ENCODE assay signal across 9 cellular contexts in genomic region chr3:468172-468571, GRCh38.
A peak's percentile ranks its signal among the peaks of the same experiment; 100 is the strongest.
DNase-seq lines count a peak whose midpoint lies in the region; ATAC-seq and TF ChIP-seq lines count a peak whose summit lies in the region.
"Had no signal": no experiment of that assay in that cellular context is flagged by ENCODE, and none has a peak within 500 bp of the region (broad histone marks: within the 10 kb centered on the region; RNA-seq: fewer than 3 reads in every experiment).

No MANE protein-coding gene starts in this region.

- H4K20me1 ChIP-seq in H9 (ENCODE audit: control insufficient read depth, insufficient read depth, insufficient read length): no peaks in the 10 kb centered on the region

- H3K27me3 ChIP-seq in GM06990 (replicated peaks; ENCODE audit: control insufficient read depth, insufficient read depth, low read length) (no peaks in the 10 kb centered on the region), H9 (ENCODE audit: insufficient read depth, low read length) (no peaks in the 10 kb centered on the region), Panc1 (ENCODE audit: control insufficient read depth, insufficient read depth, low read length) (no peaks in the 10 kb centered on the region), left lung (no peaks in the 10 kb centered on the region)

- H3K4me1 ChIP-seq in H9 (ENCODE audit: insufficient read depth, low read length) (no peaks in the 10 kb centered on the region), Panc1 (ENCODE audit: control insufficient read depth, insufficient read depth, low read length) (no peaks in the 10 kb centered on the region), left lung (no peaks in the 10 kb centered on the region)

- intact Hi-C loops in Panc1 (cut with micrococcal nuclease; ENCODE audit: unreplicated experiment): no loop called here
- intact Hi-C loops in left lung (cut with DNase I): no loop called here

- H3K14ac ChIP-seq in H9 (ENCODE audit: insufficient read depth, low read length): no peak overlapping the region

- WGBS in H9 (ENCODE audit: extremely low coverage, insufficient read length, low lambda C conversion rate): no CpG with 5 or more reads among the region's 5 CpGs

- no peak overlapping the region for H3K18ac ChIP-seq in H9 (ENCODE audit: insufficient read length, low read depth, low read length)

- H3K36me3 ChIP-seq in GM06990 (ENCODE audit: control insufficient read depth, insufficient read depth, low read length) (no peaks in the 10 kb centered on the region), Panc1 (ENCODE audit: control insufficient read depth, insufficient read depth, low read length) (no peaks in the 10 kb centered on the region), left lung (no peaks in the 10 kb centered on the region)

- H3K9ac ChIP-seq in H9 (ENCODE audit: extremely low read depth, insufficient read length, low read length): no peak overlapping the region

- H3K9me3 Mint-ChIP-seq in H9: peaks cover 17 to 23% of the 10 kb centered on the region in 2 experiments

- in situ Hi-C loops in Panc1 (cut with HindIII; ENCODE audit: low pct_unique_long_range_greater_than_20kb, low sequenced_read_pairs): no loop called here

- no peak overlapping the region for H2BK15ac ChIP-seq in H9 (ENCODE audit: low read depth, low read length)

- TF ChIP-seq CTCF in GM06990 (IDR thresholded peaks at IDR 0.05; ENCODE audit: insufficient read depth, low read length, poor library complexity, severe bottlenecking) (peak; percentile 77), H9 (conservative IDR thresholded peaks at IDR 0.05) (peak; percentile 76), Panc1 (IDR thresholded peaks at IDR 0.05) (peak; percentile 24; the same call in 1 of the 2 replicates), left lung (IDR thresholded peaks at IDR 0.05) (peak in 1 of 2 donors; percentile 42)

- no peak overlapping the region for H4K91ac ChIP-seq in H9 (ENCODE audit: insufficient read length, low read depth, low read length)

- no peak for ATAC-seq in Panc1
- peak; percentile 57 for ATAC-seq in left lung

- H3K4me3 ChIP-seq in GM06990 (replicated peaks; ENCODE audit: low read depth, low read length): no peak overlapping the region
- H3K4me3 ChIP-seq in Panc1 (ENCODE audit: low read depth in 2 of 2, low read length in 2 of 2): no peak overlapping the region
- H3K4me3 ChIP-seq in left lung: no peak overlapping the region

- H3K23ac ChIP-seq in H9 (ENCODE audit: insufficient read length, low read depth, low read length): no peak overlapping the region

- H2BK20ac ChIP-seq in H9 (ENCODE audit: low read depth, low read length, poor library complexity, severe bottlenecking): no peak overlapping the region

- no peak overlapping the region for H3K4ac ChIP-seq in H9 (ENCODE audit: low read depth, low read length)

- H2BK5ac ChIP-seq in H9 (ENCODE audit: insufficient read length, low read length): no peak overlapping the region

- no peak overlapping the region for H3K56ac ChIP-seq in H9 (ENCODE audit: insufficient read length, low read depth, low read length)

- no peak for DNase-seq in GM06990 (ENCODE audit: extremely low read depth, insufficient read length)
- no peak for DNase-seq in H9
- peak; percentile 2 for DNase-seq in Panc1 (ENCODE audit: low read depth, low spot score)
- DNase-seq in left lung: no peak
- DNase-seq in NCI-H2029 treated with DMSO at 0.1 percent for 48 hours (lab: John Stamatoyannopoulos, UW): no peak
- DNase-seq in AG08396 (ENCODE audit: low spot score): no peak
- no peak for DNase-seq in GF-D8 (lab: John Stamatoyannopoulos, UW)
- DNase-seq in hepatic stellate cell (ENCODE audit: low spot score): no peak
- DNase-seq: activated naive CD8-positive, alpha-beta T cell treated with anti-CD3 and anti-CD28 coated beads for 36 hours had no signal

- H3T11ph ChIP-seq in H9 (ENCODE audit: low read length): no peak overlapping the region

- no peak overlapping the region for H4K8ac ChIP-seq in H9 (replicated peaks; ENCODE audit: insufficient read length, low read depth, low read length)

- H4K5ac ChIP-seq in H9 (ENCODE audit: insufficient read length, low read depth, low read length): no peak overlapping the region

- no peak overlapping the region for H3K27ac Mint-ChIP-seq in H9
- H3K27ac Mint-ChIP-seq: activated naive CD8-positive, alpha-beta T cell treated with anti-CD3 and anti-CD28 coated beads for 36 hours had no signal

- H2AFZ ChIP-seq in H9 (ENCODE audit: low read length): no peak overlapping the region

- no peaks in the 10 kb centered on the region; the same call in 1 of the 2 replicates for H3K27me3 Mint-ChIP-seq in H9 (ENCODE audit: low read depth)
- H3K27me3 Mint-ChIP-seq: activated naive CD8-positive, alpha-beta T cell treated with anti-CD3 and anti-CD28 coated beads for 36 hours had no signal

- H2BK12ac ChIP-seq in H9 (ENCODE audit: insufficient read length, low read depth, low read length): no peak overlapping the region

- peaks cover 2 to 8% of the 10 kb centered on the region in 2 experiments; a peak in 2 of 4 replicates for H3K4me1 Mint-ChIP-seq in H9
- H3K4me1 Mint-ChIP-seq: activated naive CD8-positive, alpha-beta T cell treated with anti-CD3 and anti-CD28 coated beads for 36 hours had no signal

- POLR2A ChIA-PET in Panc1 (lab: Charles Lee): no interaction called here

- no peaks in the 10 kb centered on the region for H3K9me3 ChIP-seq in H9 (ENCODE audit: control insufficient read depth, low read depth, low read length)
- H3K9me3 ChIP-seq in Panc1 (ENCODE audit: control insufficient read depth, insufficient read depth, low read depth, low read length): no peaks in the 10 kb centered on the region
- H3K9me3 ChIP-seq in left lung: peaks cover 0 to 6% of the 10 kb centered on the region in 2 donors

- no peaks in the 10 kb centered on the region for H3K23me2 ChIP-seq in H9 (ENCODE audit: insufficient read length, low read depth, low read length, poor library complexity, severe bottlenecking)

- no peak overlapping the region for H3K4me3 Mint-ChIP-seq in H9
- H3K4me3 Mint-ChIP-seq: activated naive CD8-positive, alpha-beta T cell treated with anti-CD3 and anti-CD28 coated beads for 36 hours had no signal

- H3K79me1 ChIP-seq in H9 (ENCODE audit: insufficient read depth, low read depth, low read length, poor library complexity, severe bottlenecking): no peaks in the 10 kb centered on the region

- CTCF ChIA-PET in Panc1 (lab: Charles Lee): no interaction called here

- H2BK120ac ChIP-seq in H9 (ENCODE audit: low read depth, low read length, poor library complexity, severe bottlenecking): no peak overlapping the region

- H3K27ac ChIP-seq in H9 (ENCODE audit: insufficient read length, low read depth, low read length) (no peak overlapping the region), Panc1 (ENCODE audit: low read length) (no peak overlapping the region), left lung (no peak overlapping the region)

- H3K4me2 ChIP-seq in H9 (ENCODE audit: insufficient read depth, insufficient read length, low read length): no peak overlapping the region

- no peaks in the 10 kb centered on the region for H3K79me2 ChIP-seq in H9 (ENCODE audit: insufficient read depth, low read length)

- peaks cover 3 to 11% (median 7%) of the 10 kb centered on the region in 3 experiments; a peak in 6 of 7 replicates for H3K36me3 Mint-ChIP-seq in H9 (ENCODE audit: insufficient read depth in 1 of 3, low read depth in 3 of 3)
- H3K36me3 Mint-ChIP-seq: activated naive CD8-positive, alpha-beta T cell treated with anti-CD3 and anti-CD28 coated beads for 36 hours had no signal

- no peak overlapping the region for H2AK5ac ChIP-seq in H9 (ENCODE audit: insufficient read length, low read length)

- no TSS peak for BruUV-seq in Panc1 (replicated peaks; lab: Mats Ljungman, UMichigan)
